In genomic region chr4:16794816-16795445, GRCh38 we compare ENCODE assay signal across 8 cellular contexts.
DNase-seq lines count a peak whose midpoint lies in the region; ATAC-seq and TF ChIP-seq lines count a peak whose summit lies in the region.

No MANE protein-coding gene starts in this region.

- no peaks in the 10 kb centered on the region for H3K27me3 ChIP-seq in cardiac muscle cell

- H3K9me3 ChIP-seq in cardiac muscle cell (ENCODE audit: low read depth), result no peaks in the 10 kb centered on the region

- peak; percentile 11 for DNase-seq in activated T-cell treated with anti-CD3 and anti-CD28 coated beads for 48 hours (ENCODE audit: low read depth)
- no peak for DNase-seq in activated T-cell treated with anti-CD3 and anti-CD28 coated beads, Interleukin-2, amount 50 U/mL, for 1 hour
- no peak for DNase-seq in LNCaP clone FGC (ENCODE audit: low read depth)
- DNase-seq in activated CD8-positive, alpha-beta memory T cell treated with anti-CD3 and anti-CD28 coated beads for 24 hours, result peak; percentile 59
- DNase-seq in cardiac muscle cell (ENCODE audit: low read depth in 1 of 2, low spot score in 1 of 2), result peak; percentile 69 to 72
- no peak for DNase-seq in retinal pigment epithelial cell (ENCODE audit: low read depth)
- no peak for DNase-seq in NCI-H2029 treated with DMSO at 0.1 percent for 48 hours (lab: John Stamatoyannopoulos, UW)

- no peaks in the 10 kb centered on the region for H3K36me3 ChIP-seq in cardiac muscle cell

- H3K4me1 ChIP-seq in cardiac muscle cell (ENCODE audit: low read depth), result no peaks in the 10 kb centered on the region

- no peak for ATAC-seq in HG02973 (IDR thresholded peaks at IDR 0.05; ENCODE audit: unreplicated experiment)

- no peak overlapping the region for H3K27ac ChIP-seq in cardiac muscle cell

- peak; percentile 66 for TF ChIP-seq CTCF in LNCaP clone FGC (IDR thresholded peaks at IDR 0.05; ENCODE audit: control insufficient read depth, extremely low read depth, insufficient read depth)
- peak; percentile 93 for TF ChIP-seq CTCF in cardiac muscle cell (IDR thresholded peaks at IDR 0.05; ENCODE audit: low read depth, low read length)
- TF ChIP-seq CTCF in retinal pigment epithelial cell (conservative IDR thresholded peaks at IDR 0.05; ENCODE audit: low read depth, low read length), result peak; percentile 94

- H3K4me3 ChIP-seq in LNCaP clone FGC (ENCODE audit: low read depth, low read length) (no peak overlapping the region), cardiac muscle cell (no peak overlapping the region), retinal pigment epithelial cell (ENCODE audit: low read length) (no peak overlapping the region)

Comparison
In these comparisons a context has a peak if more than half of its experiments do, and no peak if none do; other contexts are left out.
1. DNase-seq: peak in activated T-cell treated with anti-CD3 and anti-CD28 coated beads for 48 hours (single experiment), activated CD8-positive, alpha-beta memory T cell treated with anti-CD3 and anti-CD28 coated beads for 24 hours (single experiment) and cardiac muscle cell (2 of 2); none in activated T-cell treated with anti-CD3 and anti-CD28 coated beads, Interleukin-2, amount 50 U/mL, for 1 hour (single experiment), LNCaP clone FGC (single experiment), retinal pigment epithelial cell (single experiment) and NCI-H2029 treated with DMSO at 0.1 percent for 48 hours (single experiment).
2. Peak in every context shown above with its lines, with median percentiles within 50 percentile points of each other: CTCF ChIP-seq.